Comparison of ENCODE assay signal across 1 cellular context in the genomic region with DNA sequence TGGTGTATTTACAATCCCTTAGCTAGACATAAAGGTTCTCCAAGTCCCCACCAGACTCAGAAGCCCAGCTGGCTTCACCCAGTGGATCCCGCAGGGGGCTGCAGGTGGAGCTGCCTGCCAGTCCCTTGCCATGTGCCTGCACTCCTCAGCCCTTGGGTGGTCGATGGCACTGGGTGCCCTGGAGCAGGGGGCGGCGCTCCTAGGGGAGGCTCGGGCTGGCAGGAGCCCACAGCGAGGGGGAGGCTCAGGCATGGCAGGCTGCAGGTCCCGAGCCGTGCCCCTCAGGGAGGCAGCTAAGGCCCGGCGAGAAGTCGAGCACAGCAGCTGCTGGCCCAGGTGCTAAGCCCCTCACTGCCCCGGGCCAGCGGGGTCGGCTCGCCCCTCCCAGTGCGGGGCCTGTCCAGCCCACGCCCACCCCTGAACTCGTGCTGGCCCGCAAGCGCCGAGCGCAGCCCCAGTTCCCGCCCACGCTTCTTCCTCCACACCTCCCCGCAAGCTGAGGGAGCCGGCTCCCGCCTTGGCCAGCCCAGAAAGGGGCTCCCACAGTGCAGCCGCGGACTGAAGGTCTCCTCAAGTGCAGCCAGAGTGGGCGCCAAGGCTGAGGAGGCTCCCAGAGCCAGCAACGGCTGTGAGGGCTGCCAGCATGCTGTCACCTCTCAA.
TF ChIP-seq lines count a peak whose summit lies in the region.

No MANE protein-coding gene starts in this region.

TF ChIP-seq in K562, 482 proteins besides CTCF, POLR2A, EP300 and RAD21:
- 0 out of 2 replicates have a peak, but pooled peaks have one; percentile 10 for TF ChIP-seq EGR1 (conservative IDR thresholded peaks at IDR 0.05)
